Comparison of ENCODE assay signal across 11 cellular contexts in genomic region chr20:3798405-3798768, GRCh38. TPM values are rescaled to one million over a fixed set of nuclear protein-coding genes. Genes with fewer than 3 reads are reported as not detected.
DNase-seq lines count a peak whose midpoint lies in the region; ATAC-seq, FAIRE-seq and TF ChIP-seq lines count a peak whose summit lies in the region.
"Had no signal": no experiment of that assay in that cellular context is flagged by ENCODE, and none has a peak within 500 bp of the region (broad histone marks: within the 10 kb centered on the region; RNA-seq: fewer than 3 reads in every experiment).

No MANE protein-coding gene starts in this region.

- H3K27ac Mint-ChIP-seq in astrocyte (ENCODE audit: unreplicated experiment) (peak overlapping the region; percentile 34), type B pancreatic cell (peak overlapping the region; percentile 89)

- H3K36me3 ChIP-seq in astrocyte (ENCODE audit: insufficient read depth, low read length) (peaks cover 16% of the 10 kb centered on the region), lung (ENCODE audit: control insufficient read depth in 2 of 2, insufficient read depth in 2 of 2, low read length in 2 of 2) (peaks cover 0 to 44% of the 10 kb centered on the region in 2 donors)

- H3K9ac ChIP-seq in astrocyte (ENCODE audit: low read length) = no peak overlapping the region

- WGBS in lung, 2 donors = 67 to 89% methylated on average over 5 of the region's 5 CpGs

- H3K4me2 ChIP-seq in astrocyte (ENCODE audit: low read length) = peak overlapping the region; percentile 89

- intact Hi-C loops in Right ventricle myocardium inferior (cut with DNase I) = no loop called here
- intact Hi-C loops in left cardiac atrium (cut with DNase I) = no loop called here

- H3K9me3 ChIP-seq in astrocyte (ENCODE audit: insufficient read depth, low read depth, low read length) = no peaks in the 10 kb centered on the region
- no peaks in the 10 kb centered on the region for H3K9me3 ChIP-seq in lung (ENCODE audit: control insufficient read depth in 2 of 2, insufficient read depth in 1 of 2, low read length in 1 of 2)

- no peak for TF ChIP-seq CTCF in astrocyte (IDR thresholded peaks at IDR 0.05; ENCODE audit: insufficient read depth, low read depth, low read length)
- TF ChIP-seq CTCF in lung (IDR thresholded peaks at IDR 0.05; ENCODE audit: control extremely low read depth, extremely low read depth) = no peak
- TF ChIP-seq CTCF in type B pancreatic cell (conservative IDR thresholded peaks at IDR 0.05) = no peak

- no peak overlapping the region for H3K27ac ChIP-seq in astrocyte (ENCODE audit: low read depth, low read length)
- H3K27ac ChIP-seq in lung (ENCODE audit: low read depth in 1 of 2, low read length in 1 of 2) = peak overlapping the region in 1 of 2 donors; percentile 58

- no peaks in the 10 kb centered on the region for H3K9me3 Mint-ChIP-seq in astrocyte (ENCODE audit: unreplicated experiment)
- no peaks in the 10 kb centered on the region for H3K9me3 Mint-ChIP-seq in type B pancreatic cell

- H3K27me3 Mint-ChIP-seq in astrocyte (ENCODE audit: low read depth, unreplicated experiment) (no peaks in the 10 kb centered on the region), type B pancreatic cell (no peaks in the 10 kb centered on the region)

- ATAC-seq in Right ventricle myocardium inferior (no peak), left cardiac atrium (no peak), lung (ENCODE audit: insufficient read depth, low FRiP score) (no peak), HG03097 (IDR thresholded peaks at IDR 0.05; ENCODE audit: low FRiP score, unreplicated experiment) (no peak)

- H2AFZ ChIP-seq in astrocyte (ENCODE audit: low read depth, low read length) = no peak overlapping the region

- H4K20me1 ChIP-seq in astrocyte (ENCODE audit: insufficient read depth, low read length) = peaks cover 6% of the 10 kb centered on the region

- H3K4me3 Mint-ChIP-seq in astrocyte (ENCODE audit: unreplicated experiment) (no peak overlapping the region), type B pancreatic cell (peak overlapping the region; percentile 91)

- H3K79me2 ChIP-seq in astrocyte (ENCODE audit: insufficient read depth, low read length) = peaks cover 34% of the 10 kb centered on the region

- H3K4me1 Mint-ChIP-seq in astrocyte (ENCODE audit: low read depth, unreplicated experiment) = peaks cover 11% of the 10 kb centered on the region
- H3K4me1 Mint-ChIP-seq in type B pancreatic cell (ENCODE audit: unreplicated experiment) = peaks cover 33% of the 10 kb centered on the region

- FAIRE-seq in astrocyte (lab: Jason Lieb, UNC) = no peak
- FAIRE-seq: TTC549 had no signal

- peaks cover 30% of the 10 kb centered on the region for H3K4me1 ChIP-seq in astrocyte (ENCODE audit: insufficient read depth, low read length)
- H3K4me1 ChIP-seq in lung (ENCODE audit: control insufficient read depth in 2 of 2, insufficient read depth in 2 of 2, low read length in 2 of 2) = peaks cover 0 to 36% of the 10 kb centered on the region in 2 donors

- no peak overlapping the region for H3K4me3 ChIP-seq in astrocyte (ENCODE audit: insufficient read depth, low read depth, low read length)
- peak overlapping the region; percentile 20 for H3K4me3 ChIP-seq in lung

- peaks cover 17% of the 10 kb centered on the region for H3K36me3 Mint-ChIP-seq in astrocyte (ENCODE audit: low read depth, unreplicated experiment)
- peaks cover 7% of the 10 kb centered on the region for H3K36me3 Mint-ChIP-seq in type B pancreatic cell

- DNase-seq in Right ventricle myocardium inferior (ENCODE audit: missing footprints) (peak; percentile 52), left cardiac atrium (no peak), astrocyte (ENCODE audit: low read depth) (no peak), lung (ENCODE audit: low spot score) (no peak), type B pancreatic cell (ENCODE audit: extremely low spot score, unreplicated experiment) (no peak), KG1 (lab: John Stamatoyannopoulos, UW) (no peak), SW480 (ENCODE audit: low spot score) (no peak)
- DNase-seq: DMS 273 treated with DMSO at 0.1 percent for 48 hours, kidney glomerular epithelial cell had no signal

- H3K27me3 ChIP-seq in astrocyte (ENCODE audit: insufficient read depth, low read length) (no peaks in the 10 kb centered on the region), lung (ENCODE audit: control insufficient read depth, insufficient read depth) (no peaks in the 10 kb centered on the region)

RNA-seq across cellular contexts. Expression of gene CDC25B, which starts 2.3 kb away (rescaled TPM):
- 10.1 TPM for total RNA-seq in Right ventricle myocardium inferior
- total RNA-seq in left cardiac atrium = 10 to 100 TPM; 13.8 to 16.6 TPM
- 8.5 and 8.8 TPM in 2 replicates for total RNA-seq in astrocyte
- 10 to 100 TPM; 65.7 to 88.5 TPM for total RNA-seq in lung
- 10 to 100 TPM; 47.9 to 68.4 TPM for polyA plus RNA-seq in lung
- total RNA-seq in type B pancreatic cell (ENCODE audit: low replicate concordance) = 34.8 and 51.1 TPM in 2 replicates

RNA-seq across cellular contexts. Expression of gene CENPB, which starts 11.8 kb away (rescaled TPM):
- total RNA-seq in Right ventricle myocardium inferior (68.2 TPM), left cardiac atrium (10 to 100 TPM; 70.8 to 93.6 TPM), astrocyte (37.0 and 39.1 TPM in 2 replicates), lung (100 to 1,000 TPM in 1 of 2 donors, 10 to 100 TPM in 1; 35.9 to 113 TPM), type B pancreatic cell (ENCODE audit: low replicate concordance) (63.2 and 68.7 TPM in 2 replicates)
- polyA plus RNA-seq in lung = 10 to 100 TPM; 72.9 to 85.8 TPM

RNA-seq across cellular contexts. Expression of gene SPEF1, which starts 17.1 kb away (rescaled TPM):
- total RNA-seq in Right ventricle myocardium inferior (0.14 TPM), left cardiac atrium (not detected), astrocyte (0.45 and 1.2 TPM in 2 replicates), lung (10 to 100 TPM; 11.7 to 15.5 TPM), type B pancreatic cell (ENCODE audit: low replicate concordance) (0.55 and 3.0 TPM in 2 replicates)
- 10 to 100 TPM in 1 of 2 donors, 1 to 10 TPM in 1; 9.6 to 11.9 TPM for polyA plus RNA-seq in lung

RNA-seq across cellular contexts. Expression of gene AP5S1, which starts 22.0 kb away (rescaled TPM):
- 9.8 TPM for total RNA-seq in Right ventricle myocardium inferior
- 10 to 100 TPM; 11.8 to 14.7 TPM for total RNA-seq in left cardiac atrium
- 12.6 TPM in 2 replicates for total RNA-seq in astrocyte
- total RNA-seq in lung = 10 to 100 TPM; 12.4 to 20.7 TPM
- polyA plus RNA-seq in lung = 10 to 100 TPM in 1 of 2 donors, 1 to 10 TPM in 1; 8.1 to 11.5 TPM
- 10.4 and 11.1 TPM in 2 replicates for total RNA-seq in type B pancreatic cell (ENCODE audit: low replicate concordance)

RNA-seq across cellular contexts. Expression of gene ADISSP, which starts 30.8 kb away (rescaled TPM):
- total RNA-seq in Right ventricle myocardium inferior = 14.6 TPM
- total RNA-seq in left cardiac atrium = 10 to 100 TPM; 17.2 to 23.2 TPM
- total RNA-seq in astrocyte = 35.7 and 43.2 TPM in 2 replicates
- total RNA-seq in lung = 10 to 100 TPM in 1 of 2 donors, 1 to 10 TPM in 1; 8.6 to 53.7 TPM
- 10 to 100 TPM; 34.1 to 36.1 TPM for polyA plus RNA-seq in lung
- 21.7 and 49.4 TPM in 2 replicates for total RNA-seq in type B pancreatic cell (ENCODE audit: low replicate concordance)
